Comparison of ENCODE assay signal across 8 cellular contexts in genomic region chr10:71712572-71713134, GRCh38. TPM values are rescaled to one million over a fixed set of nuclear protein-coding genes. Genes with fewer than 3 reads are reported as not detected.
A peak's percentile ranks its signal among the peaks of the same experiment; 100 is the strongest.
DNase-seq lines count a peak whose midpoint lies in the region; ATAC-seq, FAIRE-seq and TF ChIP-seq lines count a peak whose summit lies in the region.

No MANE protein-coding gene starts in this region.

- peaks cover 4% of the 10 kb centered on the region for H3K27me3 ChIP-seq in astrocyte (ENCODE audit: insufficient read depth, low read length)
- no peaks in the 10 kb centered on the region for H3K27me3 ChIP-seq in mucosa of stomach (ENCODE audit: control insufficient read depth, insufficient read depth, low read length)
- no peaks in the 10 kb centered on the region for H3K27me3 ChIP-seq in thoracic aorta (replicated peaks; ENCODE audit: insufficient read depth)

- H3K27ac ChIP-seq in astrocyte (ENCODE audit: low read depth, low read length) (no peak overlapping the region), thoracic aorta (peak overlapping the region; percentile 91 to 96)

- no peaks in the 10 kb centered on the region for H4K20me1 ChIP-seq in astrocyte (ENCODE audit: insufficient read depth, low read length)

- H3K4me1 ChIP-seq in astrocyte (ENCODE audit: insufficient read depth, low read length) = peaks cover 7% of the 10 kb centered on the region
- peaks cover 54% of the 10 kb centered on the region for H3K4me1 ChIP-seq in mucosa of stomach (ENCODE audit: control insufficient read depth, insufficient read depth, low read length)
- peaks cover 34 to 48% of the 10 kb centered on the region in 2 donors for H3K4me1 ChIP-seq in thoracic aorta (ENCODE audit: control insufficient read depth in 1 of 2, low read depth in 2 of 2)

- no peak overlapping the region for H3K4me2 ChIP-seq in astrocyte (ENCODE audit: low read length)

- no peaks in the 10 kb centered on the region for H3K36me3 ChIP-seq in astrocyte (ENCODE audit: insufficient read depth, low read length)
- no peaks in the 10 kb centered on the region for H3K36me3 ChIP-seq in mucosa of stomach (ENCODE audit: control insufficient read depth, insufficient read depth, low read length)
- no peaks in the 10 kb centered on the region for H3K36me3 ChIP-seq in thoracic aorta

- peak overlapping the region; percentile 73 for H3K4me3 Mint-ChIP-seq in activated T-cell treated with anti-CD3 and anti-CD28 coated beads, Interleukin-2, amount 50 U/mL, for 24 hours
- H3K4me3 Mint-ChIP-seq in astrocyte (ENCODE audit: unreplicated experiment) = no peak overlapping the region

- peak overlapping the region; percentile 52 for H3K9ac ChIP-seq in astrocyte (ENCODE audit: low read length)
- H3K9ac ChIP-seq in mucosa of stomach (ENCODE audit: low read length) = peak overlapping the region; percentile 63

- H2AFZ ChIP-seq in astrocyte (ENCODE audit: low read depth, low read length) = peak overlapping the region; percentile 80

- no peaks in the 10 kb centered on the region for H3K36me3 Mint-ChIP-seq in activated T-cell treated with anti-CD3 and anti-CD28 coated beads, Interleukin-2, amount 50 U/mL, for 24 hours (ENCODE audit: low read depth)
- no peaks in the 10 kb centered on the region for H3K36me3 Mint-ChIP-seq in astrocyte (ENCODE audit: low read depth, unreplicated experiment)

- no peaks in the 10 kb centered on the region for H3K9me3 Mint-ChIP-seq in activated T-cell treated with anti-CD3 and anti-CD28 coated beads, Interleukin-2, amount 50 U/mL, for 24 hours
- peaks cover 2% of the 10 kb centered on the region for H3K9me3 Mint-ChIP-seq in astrocyte (ENCODE audit: unreplicated experiment)

- no peaks in the 10 kb centered on the region for H3K27me3 Mint-ChIP-seq in activated T-cell treated with anti-CD3 and anti-CD28 coated beads, Interleukin-2, amount 50 U/mL, for 24 hours
- H3K27me3 Mint-ChIP-seq in astrocyte (ENCODE audit: low read depth, unreplicated experiment) = peaks cover 35% of the 10 kb centered on the region

- H3K79me2 ChIP-seq in astrocyte (ENCODE audit: insufficient read depth, low read length) = no peaks in the 10 kb centered on the region

- no peak overlapping the region for H3K4me3 ChIP-seq in astrocyte (ENCODE audit: insufficient read depth, low read depth, low read length)
- no peak overlapping the region for H3K4me3 ChIP-seq in mucosa of stomach (ENCODE audit: low read length)
- H3K4me3 ChIP-seq in thoracic aorta = no peak overlapping the region

- peak overlapping the region; percentile 99 for H3K27ac Mint-ChIP-seq in activated T-cell treated with anti-CD3 and anti-CD28 coated beads, Interleukin-2, amount 50 U/mL, for 24 hours
- H3K27ac Mint-ChIP-seq in astrocyte (ENCODE audit: unreplicated experiment) = no peak overlapping the region

- TF ChIP-seq CTCF in astrocyte (IDR thresholded peaks at IDR 0.05; ENCODE audit: insufficient read depth, low read depth, low read length) (no peak), thoracic aorta (IDR thresholded peaks at IDR 0.05) (no peak)

- peak; percentile 69 for DNase-seq in activated T-cell treated with anti-CD3 and anti-CD28 coated beads, Interleukin-2, amount 50 U/mL, for 24 hours
- DNase-seq in activated T-cell treated with anti-CD3 and anti-CD28 coated beads, Interleukin-2, amount 50 U/mL, for 1 hour = no peak
- DNase-seq in astrocyte (ENCODE audit: low read depth) = no peak
- DNase-seq in thoracic aorta (ENCODE audit: low spot score) = no peak
- no peak for DNase-seq in kidney tubule cell (ENCODE audit: low spot score)

- no peak for ATAC-seq in thoracic aorta (ENCODE audit: insufficient number of reproducible peaks, low FRiP score, low read depth)
- ATAC-seq in HG03045 (IDR thresholded peaks at IDR 0.05; ENCODE audit: unreplicated experiment) = no peak
- ATAC-seq in HG02981 (IDR thresholded peaks at IDR 0.05; ENCODE audit: unreplicated experiment) = no peak

- H3K9me3 ChIP-seq in astrocyte (ENCODE audit: insufficient read depth, low read depth, low read length) (no peaks in the 10 kb centered on the region), mucosa of stomach (ENCODE audit: control insufficient read depth, low read length) (no peaks in the 10 kb centered on the region), thoracic aorta (no peaks in the 10 kb centered on the region)

- no peak for FAIRE-seq in astrocyte (lab: Jason Lieb, UNC)

- peaks cover 72% of the 10 kb centered on the region for H3K4me1 Mint-ChIP-seq in activated T-cell treated with anti-CD3 and anti-CD28 coated beads, Interleukin-2, amount 50 U/mL, for 24 hours (ENCODE audit: low read depth)
- peaks cover 6% of the 10 kb centered on the region for H3K4me1 Mint-ChIP-seq in astrocyte (ENCODE audit: low read depth, unreplicated experiment)

RNA-seq across cellular contexts. Expression of gene C10orf105, which starts 6.9 kb away (rescaled TPM):
- not detected in 2 replicates for total RNA-seq in astrocyte
- total RNA-seq in thoracic aorta = under 1 TPM in 1 of 2 donors, not detected in 1; 0.14 TPM
